8 cellular contexts compared by ENCODE assay signal in the genomic region with DNA sequence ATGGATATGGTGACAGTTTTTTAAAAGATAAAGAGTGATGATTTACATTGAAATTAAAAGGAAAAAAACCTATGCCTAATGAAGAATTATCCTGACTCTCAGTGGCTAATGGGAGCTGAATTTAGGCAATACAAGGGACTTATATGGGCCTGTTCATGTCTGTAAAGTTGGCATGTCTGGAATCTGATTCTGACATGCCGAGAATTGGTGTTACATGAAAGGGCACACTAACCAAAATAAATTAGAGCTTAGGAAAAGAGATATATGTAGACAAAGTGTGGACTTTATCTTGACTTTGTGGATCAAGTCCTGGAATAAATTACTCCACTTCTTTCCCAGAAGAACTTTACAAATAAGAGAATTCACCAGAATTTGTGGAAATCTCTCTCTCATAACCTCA. TPM values are rescaled to one million over a fixed set of nuclear protein-coding genes. Genes with fewer than 3 reads are reported as not detected.
DNase-seq lines count a peak whose midpoint lies in the region; ATAC-seq and TF ChIP-seq lines count a peak whose summit lies in the region.

No MANE protein-coding gene starts in this region.

- peaks cover 7% of the 10 kb centered on the region for H3K36me3 Mint-ChIP-seq in T-helper 17 cell (ENCODE audit: low read depth)

- TF ChIP-seq POLR2A in sigmoid colon (IDR thresholded peaks at IDR 0.05) (no peak), lower leg skin (IDR thresholded peaks at IDR 0.05) (no peak)

- peaks cover 0 to 61% (median 48%) of the 10 kb centered on the region in 4 donors for H3K4me1 ChIP-seq in sigmoid colon

- H3K4me3 ChIP-seq in GM12864 (ENCODE audit: low read depth, low read length) (peak overlapping the region; percentile 92), fibroblast of the aortic adventitia (ENCODE audit: low read depth, low read length) (peak overlapping the region; percentile 85), sigmoid colon (peak overlapping the region; percentile 67 to 83 (median 73)), lower leg skin (ENCODE audit: low read depth, poor library complexity, severe bottlenecking) (no peak overlapping the region)

- peaks cover 45% of the 10 kb centered on the region for H3K4me1 Mint-ChIP-seq in T-helper 17 cell

- ATAC-seq in T-helper 17 cell, result no peak
- no peak for ATAC-seq in GM21825 (IDR thresholded peaks at IDR 0.05; ENCODE audit: unreplicated experiment)

- H3K9me3 ChIP-seq in T-helper 17 cell (ENCODE audit: control insufficient read depth, low read length, poor library complexity, severe bottlenecking) (no peaks in the 10 kb centered on the region), sigmoid colon (no peaks in the 10 kb centered on the region)

- H3K36me3 ChIP-seq in sigmoid colon, result no peaks in the 10 kb centered on the region

- H3K27ac Mint-ChIP-seq in T-helper 17 cell, result peak overlapping the region; percentile 99

- TF ChIP-seq CTCF in GM12864 (IDR thresholded peaks at IDR 0.05; ENCODE audit: low read depth, low read length, missing control alignments), result no peak
- TF ChIP-seq CTCF in fibroblast of the aortic adventitia (IDR thresholded peaks at IDR 0.05; ENCODE audit: insufficient read depth, low read length), result no peak
- no peak for TF ChIP-seq CTCF in sigmoid colon (IDR thresholded peaks at IDR 0.05)
- no peak for TF ChIP-seq CTCF in lower leg skin (IDR thresholded peaks at IDR 0.05)

- no peak for TF ChIP-seq EP300 in sigmoid colon (IDR thresholded peaks at IDR 0.05)

- no peaks in the 10 kb centered on the region for H3K27me3 Mint-ChIP-seq in T-helper 17 cell

- H3K27me3 ChIP-seq in sigmoid colon, result no peaks in the 10 kb centered on the region

- DNase-seq in GM12864 (ENCODE audit: low read depth) (no peak), T-helper 17 cell (no peak), fibroblast of the aortic adventitia (ENCODE audit: low read depth) (peak; percentile 25), sigmoid colon (no peak), NCI-H82 (lab: John Stamatoyannopoulos, UW) (no peak), lower leg skin (ENCODE audit: low spot score in 2 of 2) (no peak)
- no peak for DNase-seq in stimulated activated CD4-positive, alpha-beta T cell treated with anti-CD3 and anti-CD28 coated beads, Interleukin-4, amount 100 ng/mL, for 24 hours

- intact Hi-C loops in sigmoid colon (cut with DNase I) (loop anchor here (5.0 kb wide), 2 partner anchors 81 to 141 kb away; no protein-coding TSS in a partner anchor), lower leg skin (cut with DNase I; ENCODE audit: low total_unique reads) (no loop called here)

- 9 to 33% methylated on average over 1 of the region's 1 CpG for WGBS in sigmoid colon, 2 donors
- 16 to 17% methylated on average over 1 of the region's 1 CpG for WGBS in lower leg skin, 2 donors

- peak overlapping the region; percentile 96 for H3K4me3 Mint-ChIP-seq in T-helper 17 cell

- peak overlapping the region; percentile 92 to 97 (median 94) for H3K27ac ChIP-seq in sigmoid colon

RNA-seq across cellular contexts. Expression of gene TDG, which starts 1.1 kb away (rescaled TPM):
- total RNA-seq in T-helper 17 cell, result 10 to 100 TPM; 27.0 to 30.4 TPM
- 16.5 and 20.3 TPM in 2 replicates for total RNA-seq in fibroblast of the aortic adventitia (ENCODE audit: low replicate concordance)
- total RNA-seq in sigmoid colon, result 10 to 100 TPM; 12.8 to 24.1 (median 21.9) TPM
- polyA plus RNA-seq in sigmoid colon, result 10 to 100 TPM; 12.0 to 18.0 (median 17.1) TPM
- 10 to 100 TPM; 18.9 to 24.3 (median 21.1) TPM for total RNA-seq in lower leg skin

RNA-seq across cellular contexts. Expression of gene HSP90B1, which starts 36.5 kb away (rescaled TPM):
- 100 to 1,000 TPM; 339 to 429 TPM for total RNA-seq in T-helper 17 cell
- 438 and 657 TPM in 2 replicates for total RNA-seq in fibroblast of the aortic adventitia (ENCODE audit: low replicate concordance)
- 100 to 1,000 TPM; 206 to 299 (median 222) TPM for total RNA-seq in sigmoid colon
- 100 to 1,000 TPM in 2 of 3 donors, 10 to 100 TPM in 1; 50.5 to 528 (median 126) TPM for polyA plus RNA-seq in sigmoid colon
- total RNA-seq in lower leg skin, result 100 to 1,000 TPM in 3 of 4 donors, 10 to 100 TPM in 1; 98.4 to 168 (median 135) TPM
